1 cellular context compared by ENCODE assay signal in genomic region chr17:33482636-33483035, GRCh38.
TF ChIP-seq lines count a peak whose summit lies in the region.

No MANE protein-coding gene starts in this region.

TF ChIP-seq in K562, 482 proteins besides CTCF, POLR2A, EP300 and RAD21 (continued from another document):
- no peak for TF ChIP-seq HOMEZ (CRISPR knock-in tag; IDR thresholded peaks at IDR 0.05)
